In genomic region chr18:63152791-63153190, GRCh38 we compare ENCODE assay signal across 14 cellular contexts.
A peak's percentile ranks its signal among the peaks of the same experiment; 100 is the strongest.
DNase-seq lines count a peak whose midpoint lies in the region; ATAC-seq and TF ChIP-seq lines count a peak whose summit lies in the region.
"Had no signal": no experiment of that assay in that cellular context is flagged by ENCODE, and none has a peak within 500 bp of the region (broad histone marks: within the 10 kb centered on the region; RNA-seq: fewer than 3 reads in every experiment).

No MANE protein-coding gene starts in this region.

- intact Hi-C loops in thyroid gland (cut with DNase I), result no loop called here

- no peak overlapping the region for H3K4me2 ChIP-seq in GM23338
- H3K4me2 ChIP-seq: KMS-11 had no signal

- H3K4me1 ChIP-seq in thyroid gland (peaks cover 38 to 57% of the 10 kb centered on the region in 2 donors), GM23338 (ENCODE audit: insufficient read depth) (peaks cover 5% of the 10 kb centered on the region; the same call in 1 of the 2 replicates)

- no peaks in the 10 kb centered on the region for H4K20me1 ChIP-seq in GM23338 (replicated peaks; ENCODE audit: insufficient read depth)

- H3K79me2 ChIP-seq in GM23338 (replicated peaks; ENCODE audit: insufficient read depth), result no peaks in the 10 kb centered on the region

- H3K27ac ChIP-seq in thyroid gland (no peak overlapping the region), GM23338 (ENCODE audit: low read depth) (no peak overlapping the region)
- H3K27ac ChIP-seq: body of pancreas, KMS-11, vagina had no signal

- DNase-seq in GM12865 (ENCODE audit: low read depth) (peak; percentile 78), T-cell (no peak), memory B cell (ENCODE audit: low spot score in 2 of 2) (no peak), thyroid gland (no peak), NCI-H69 (lab: John Stamatoyannopoulos, UW) (no peak), GM23338 (ENCODE audit: low spot score) (no peak)
- DNase-seq: body of pancreas, Calu3, mammary epithelial cell, NCI-H2171, posterior cingulate gyrus had no signal

- peaks cover 77 to 94% (median 90%) of the 10 kb centered on the region in 3 donors for H3K4me1 Mint-ChIP-seq in T-cell
- peaks cover 61% of the 10 kb centered on the region for H3K4me1 Mint-ChIP-seq in memory B cell
- peaks cover 19% of the 10 kb centered on the region for H3K4me1 Mint-ChIP-seq in GM23338

- ATAC-seq in GM19463 (IDR thresholded peaks at IDR 0.05; ENCODE audit: unreplicated experiment) (peak; percentile 18), T-cell (replicated peaks in 1 of 4) (no peak), memory B cell (ENCODE audit: low read depth) (no peak), GM23338 (no peak)
- ATAC-seq: body of pancreas had no signal

- no peak for TF ChIP-seq POLR2A in thyroid gland (IDR thresholded peaks at IDR 0.05)

- H3K27me3 Mint-ChIP-seq in T-cell, result no peaks in the 10 kb centered on the region
- no peaks in the 10 kb centered on the region for H3K27me3 Mint-ChIP-seq in memory B cell
- H3K27me3 Mint-ChIP-seq in GM23338 (ENCODE audit: insufficient read depth, low read depth, poor library complexity), result peaks cover 8% of the 10 kb centered on the region

- no peaks in the 10 kb centered on the region for H3K27me3 ChIP-seq in thyroid gland
- H3K27me3 ChIP-seq in GM23338 (ENCODE audit: insufficient read depth), result no peaks in the 10 kb centered on the region
- H3K27me3 ChIP-seq: body of pancreas, vagina had no signal

- no peak overlapping the region for H2AFZ ChIP-seq in GM23338

- H3K4me3 Mint-ChIP-seq in T-cell, result peak overlapping the region; percentile 37 to 80 (median 78)
- peak overlapping the region; percentile 30 for H3K4me3 Mint-ChIP-seq in memory B cell
- no peak overlapping the region for H3K4me3 Mint-ChIP-seq in GM23338

- H3F3A ChIP-seq in GM23338 (replicated peaks; ENCODE audit: low read depth), result no peaks in the 10 kb centered on the region

- H3K36me3 ChIP-seq in thyroid gland, result no peaks in the 10 kb centered on the region
- H3K36me3 ChIP-seq in GM23338 (ENCODE audit: insufficient read depth), result no peaks in the 10 kb centered on the region
- H3K36me3 ChIP-seq: vagina had no signal

- H3K27ac Mint-ChIP-seq in T-cell (peak overlapping the region; percentile 99 to 100), memory B cell (peak overlapping the region; percentile 98), GM23338 (no peak overlapping the region)

- H3K9me3 Mint-ChIP-seq in T-cell, result no peaks in the 10 kb centered on the region
- H3K9me3 Mint-ChIP-seq in memory B cell, result no peaks in the 10 kb centered on the region
- H3K9me3 Mint-ChIP-seq in GM23338, result no peaks in the 10 kb centered on the region

- WGBS in thyroid gland, 2 donors, result 82 to 84% methylated on average over 7 of the region's 7 CpGs

- no peak for TF ChIP-seq CTCF in GM12865 (IDR thresholded peaks at IDR 0.05; ENCODE audit: insufficient read depth, low read depth, low read length, missing control alignments)
- TF ChIP-seq CTCF in thyroid gland (IDR thresholded peaks at IDR 0.05), result no peak
- TF ChIP-seq CTCF in GM23338 (conservative IDR thresholded peaks at IDR 0.05; ENCODE audit: low read depth in 2 of 2), result no peak

- no peaks in the 10 kb centered on the region for H3K9me3 ChIP-seq in thyroid gland
- H3K9me3 ChIP-seq: body of pancreas, vagina had no signal

- CTCF ChIA-PET in T-cell (lab: Charles Lee), result interaction anchor here (0.8 to 2.6 kb wide), 6 partner anchors 8 to 170 kb away, joined by 3 to 8 read pairs (median 4); no protein-coding TSS in a partner anchor

- H3K9me2 ChIP-seq in GM23338 (ENCODE audit: insufficient read depth), result no peaks in the 10 kb centered on the region

- POLR2A ChIA-PET in T-cell (lab: Charles Lee), result interaction anchor here in 1 of 2 donors (1.1 kb wide), 1 partner anchor 162 kb away, joined by 3 read pairs; no protein-coding TSS in a partner anchor

- peak overlapping the region; percentile 76 for H3K4me3 ChIP-seq in GM12865 (ENCODE audit: low read depth, low read length)
- H3K4me3 ChIP-seq in thyroid gland (replicated peaks in 1 of 3), result no peak overlapping the region
- no peak overlapping the region for H3K4me3 ChIP-seq in GM23338
- H3K4me3 ChIP-seq: body of pancreas, vagina had no signal

- peaks cover 36% of the 10 kb centered on the region for H3K36me3 Mint-ChIP-seq in T-cell
- peaks cover 7% of the 10 kb centered on the region for H3K36me3 Mint-ChIP-seq in memory B cell
- no peaks in the 10 kb centered on the region for H3K36me3 Mint-ChIP-seq in GM23338 (ENCODE audit: low read depth)

TF ChIP-seq in GM23338, 12 proteins besides CTCF, POLR2A, EP300 and RAD21 (continues in another document):
- TF ChIP-seq POLR2AphosphoS5 (IDR thresholded peaks at IDR 0.05; ENCODE audit: low read depth) (no peak), ZNF331 (CRISPR knock-in tag; IDR thresholded peaks at IDR 0.05; ENCODE audit: low read depth) (no peak), NANOG (IDR thresholded peaks at IDR 0.05; ENCODE audit: borderline replicate concordance) (no peak), CREB1 (CRISPR knock-in tag; IDR thresholded peaks at IDR 0.05; ENCODE audit: low read depth) (no peak), ETS1 (IDR thresholded peaks at IDR 0.05) (no peak), JUNB (IDR thresholded peaks at IDR 0.05; ENCODE audit: unreplicated experiment) (no peak), STAT1 (IDR thresholded peaks at IDR 0.05; ENCODE audit: unreplicated experiment) (no peak), REST (IDR thresholded peaks at IDR 0.05; ENCODE audit: unreplicated experiment) (no peak)
